8 cellular contexts compared by ENCODE assay signal in the genomic region with DNA sequence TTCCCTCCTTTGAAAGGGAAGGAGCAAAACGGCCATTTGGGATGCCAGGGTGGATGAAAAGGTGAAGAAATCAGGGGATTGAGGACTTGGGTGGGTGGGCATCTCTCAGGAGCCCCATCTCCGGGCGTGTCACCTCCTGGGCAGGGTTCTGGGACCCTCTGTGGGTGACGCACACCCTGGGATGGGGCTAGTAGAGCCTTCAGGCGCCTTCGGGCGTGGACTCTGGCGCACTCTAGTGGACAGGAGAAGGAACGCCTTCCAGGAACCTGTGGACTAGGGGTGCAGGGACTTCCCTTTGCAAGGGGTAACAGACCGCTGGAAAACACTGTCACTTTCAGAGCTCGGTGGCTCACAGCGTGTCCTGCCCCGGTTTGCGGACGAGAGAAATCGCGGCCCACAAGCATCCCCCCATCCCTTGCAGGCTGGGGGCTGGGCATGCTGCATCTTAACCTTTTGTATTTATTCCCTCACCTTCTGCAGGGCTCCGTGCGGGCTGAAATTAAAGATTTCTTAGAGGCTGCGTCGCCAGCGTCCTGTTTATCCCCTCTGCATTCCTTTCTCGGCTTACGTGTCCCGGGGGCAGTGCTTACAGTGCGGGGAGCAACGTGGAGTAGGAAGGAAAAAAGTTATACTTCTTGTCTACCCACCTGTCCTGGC. TPM values are rescaled to one million over a fixed set of nuclear protein-coding genes. Genes with fewer than 3 reads are reported as not detected.
A peak's percentile ranks its signal among the peaks of the same experiment; 100 is the strongest.
DNase-seq lines count a peak whose midpoint lies in the region; ATAC-seq and TF ChIP-seq lines count a peak whose summit lies in the region.

No MANE protein-coding gene starts in this region.

- no peak overlapping the region for H3K4me3 ChIP-seq in mesenchymal stem cell (ENCODE audit: insufficient read depth in 1 of 2, low read depth in 1 of 2, low read length in 2 of 2)

- WGBS in mesenchymal stem cell: 6% methylated on average over 26 of the region's 27 CpGs

- peak overlapping the region in 1 of 2 donors; percentile 51 for H3K4me3 Mint-ChIP-seq in CD14-positive monocyte
- H3K4me3 Mint-ChIP-seq in activated CD4-positive, alpha-beta memory T cell treated with anti-CD3 and anti-CD28 coated beads for 36 hours: no peak overlapping the region
- no peak overlapping the region for H3K4me3 Mint-ChIP-seq in stimulated activated effector memory CD8-positive, alpha-beta T cell treated with anti-CD3 and anti-CD28 coated beads, Interleukin-12 subunit alpha, Interleukin-12 subunit beta, amount 100 ng/mL, for 72 hours

- peak overlapping the region; percentile 42 for H4K8ac ChIP-seq in mesenchymal stem cell (ENCODE audit: low read length)

- ATAC-seq in HG03045 (IDR thresholded peaks at IDR 0.05; ENCODE audit: unreplicated experiment) (peak; percentile 52), GM19452 (IDR thresholded peaks at IDR 0.05; ENCODE audit: unreplicated experiment) (no peak)
- peak; percentile 83 for ATAC-seq in stimulated activated effector memory CD8-positive, alpha-beta T cell treated with anti-CD3 and anti-CD28 coated beads, Interleukin-12 subunit alpha, Interleukin-12 subunit beta, amount 100 ng/mL, for 72 hours

- H3K36me3 Mint-ChIP-seq in CD14-positive monocyte: peaks cover 32 to 58% of the 10 kb centered on the region in 2 donors
- H3K36me3 Mint-ChIP-seq in activated CD4-positive, alpha-beta memory T cell treated with anti-CD3 and anti-CD28 coated beads for 36 hours: peaks cover 45% of the 10 kb centered on the region
- peaks cover 7% of the 10 kb centered on the region for H3K36me3 Mint-ChIP-seq in stimulated activated effector memory CD8-positive, alpha-beta T cell treated with anti-CD3 and anti-CD28 coated beads, Interleukin-12 subunit alpha, Interleukin-12 subunit beta, amount 100 ng/mL, for 72 hours

- intact Hi-C loops in CD14-positive monocyte (cut with micrococcal nuclease): loop anchor here (2.0 to 5.0 kb wide), 2 partner anchors 17 to 36 kb away; no protein-coding TSS in a partner anchor
- intact Hi-C loops in activated CD4-positive, alpha-beta memory T cell treated with anti-CD3 and anti-CD28 coated beads for 36 hours (cut with micrococcal nuclease): loop anchor here (1.0 to 5.0 kb wide), 3 partner anchors 17 to 86 kb away; no protein-coding TSS in a partner anchor

- POLR2A ChIA-PET in activated CD4-positive, alpha-beta memory T cell treated with anti-CD3 and anti-CD28 coated beads for 36 hours (lab: Charles Lee): no interaction called here

- DNase-seq in CD14-positive monocyte (ENCODE audit: low spot score): peak; percentile 83
- peak; percentile 86 for DNase-seq in NCI-H69 (lab: John Stamatoyannopoulos, UW)
- peak; percentile 78 for DNase-seq in activated CD4-positive, alpha-beta memory T cell treated with anti-CD3 and anti-CD28 coated beads for 36 hours
- DNase-seq in effector CD8-positive, alpha-beta T cell (lab: John Stamatoyannopoulos, UW): peak; percentile 58
- DNase-seq in mesenchymal stem cell: peak; percentile 66
- DNase-seq in stimulated activated effector memory CD8-positive, alpha-beta T cell treated with anti-CD3 and anti-CD28 coated beads, Interleukin-12 subunit alpha, Interleukin-12 subunit beta, amount 100 ng/mL, for 72 hours (ENCODE audit: low spot score in 2 of 2): peak; percentile 55 to 84

- peaks cover 7 to 13% (median 10%) of the 10 kb centered on the region in 7 donors for H3K9me3 Mint-ChIP-seq in CD14-positive monocyte
- peaks cover 8% of the 10 kb centered on the region for H3K9me3 Mint-ChIP-seq in activated CD4-positive, alpha-beta memory T cell treated with anti-CD3 and anti-CD28 coated beads for 36 hours
- H3K9me3 Mint-ChIP-seq in stimulated activated effector memory CD8-positive, alpha-beta T cell treated with anti-CD3 and anti-CD28 coated beads, Interleukin-12 subunit alpha, Interleukin-12 subunit beta, amount 100 ng/mL, for 72 hours: peaks cover 2% of the 10 kb centered on the region

- H2BK5ac ChIP-seq in mesenchymal stem cell (ENCODE audit: low read depth, low read length, poor library complexity, severe bottlenecking): no peak overlapping the region

- H2AK5ac ChIP-seq in mesenchymal stem cell (ENCODE audit: low read length, severe bottlenecking): no peak overlapping the region

- H3K9me3 ChIP-seq in mesenchymal stem cell (ENCODE audit: control insufficient read depth, low read length): no peaks in the 10 kb centered on the region

- H2BK120ac ChIP-seq in mesenchymal stem cell (ENCODE audit: low read depth, low read length): no peak overlapping the region

- H3K18ac ChIP-seq in mesenchymal stem cell (ENCODE audit: low read depth in 1 of 2, low read length in 2 of 2): no peak overlapping the region

- H2AFZ ChIP-seq in mesenchymal stem cell (ENCODE audit: low read depth, low read length): peak overlapping the region; percentile 18

- H3K14ac ChIP-seq in mesenchymal stem cell (ENCODE audit: low read length in 2 of 2): no peak overlapping the region

- H3K23ac ChIP-seq in mesenchymal stem cell (ENCODE audit: low read length in 2 of 2): no peak overlapping the region

- H3K4me1 ChIP-seq in mesenchymal stem cell (ENCODE audit: control insufficient read depth, insufficient read depth, low read depth, low read length): peaks cover 4% of the 10 kb centered on the region

- no peaks in the 10 kb centered on the region for H3K36me3 ChIP-seq in mesenchymal stem cell (ENCODE audit: control insufficient read depth in 1 of 2, insufficient read depth in 2 of 2, low read depth in 1 of 2, low read length in 2 of 2)

- H3K4me1 Mint-ChIP-seq in CD14-positive monocyte: peaks cover 53% of the 10 kb centered on the region
- peaks cover 20% of the 10 kb centered on the region for H3K4me1 Mint-ChIP-seq in activated CD4-positive, alpha-beta memory T cell treated with anti-CD3 and anti-CD28 coated beads for 36 hours (ENCODE audit: low read depth)
- H3K4me1 Mint-ChIP-seq in stimulated activated effector memory CD8-positive, alpha-beta T cell treated with anti-CD3 and anti-CD28 coated beads, Interleukin-12 subunit alpha, Interleukin-12 subunit beta, amount 100 ng/mL, for 72 hours: peaks cover 36% of the 10 kb centered on the region

- no peaks in the 10 kb centered on the region for H3K79me1 ChIP-seq in mesenchymal stem cell (replicated peaks; ENCODE audit: low read length, poor library complexity, severe bottlenecking)

- H2BK12ac ChIP-seq in mesenchymal stem cell (ENCODE audit: low read length in 2 of 2): no peak overlapping the region

- H3K27me3 Mint-ChIP-seq in CD14-positive monocyte (ENCODE audit: low read depth in 3 of 3): peaks cover 0 to 2% (median 2%) of the 10 kb centered on the region in 3 donors
- no peaks in the 10 kb centered on the region for H3K27me3 Mint-ChIP-seq in activated CD4-positive, alpha-beta memory T cell treated with anti-CD3 and anti-CD28 coated beads for 36 hours

- H3K27ac Mint-ChIP-seq in CD14-positive monocyte: peak overlapping the region; percentile 66 to 99 (median 88)
- peak overlapping the region; percentile 20 for H3K27ac Mint-ChIP-seq in activated CD4-positive, alpha-beta memory T cell treated with anti-CD3 and anti-CD28 coated beads for 36 hours
- peak overlapping the region; percentile 81 for H3K27ac Mint-ChIP-seq in stimulated activated effector memory CD8-positive, alpha-beta T cell treated with anti-CD3 and anti-CD28 coated beads, Interleukin-12 subunit alpha, Interleukin-12 subunit beta, amount 100 ng/mL, for 72 hours

- H3K27me3 ChIP-seq in mesenchymal stem cell (ENCODE audit: control insufficient read depth in 1 of 2, insufficient read depth in 1 of 2, low read length in 2 of 2): no peaks in the 10 kb centered on the region

- H2BK15ac ChIP-seq in mesenchymal stem cell (ENCODE audit: low read depth, poor library complexity, severe bottlenecking): no peak overlapping the region

- no peak overlapping the region for H3K9ac ChIP-seq in mesenchymal stem cell (ENCODE audit: low read length)

- no peak overlapping the region for H3K27ac ChIP-seq in mesenchymal stem cell (ENCODE audit: low read length, poor library complexity, severe bottlenecking)

- no peak overlapping the region for H3K4ac ChIP-seq in mesenchymal stem cell (ENCODE audit: low read depth in 1 of 2, low read length in 2 of 2)

- CTCF ChIA-PET in activated CD4-positive, alpha-beta memory T cell treated with anti-CD3 and anti-CD28 coated beads for 36 hours (lab: Charles Lee): interaction anchor here (0.6 to 2.5 kb wide), 13 partner anchors 13 to 213 kb away, joined by 3 to 27 read pairs (median 4); partner anchors contain the start of gene GNA15

- no peak overlapping the region for H4K91ac ChIP-seq in mesenchymal stem cell (ENCODE audit: low read length)

- TF ChIP-seq CTCF in CD14-positive monocyte (IDR thresholded peaks at IDR 0.05): peak; percentile 98

- no peak overlapping the region for H3K4me2 ChIP-seq in mesenchymal stem cell (ENCODE audit: low read length, poor library complexity, severe bottlenecking)

RNA-seq across cellular contexts. Expression of gene S1PR4, which starts 15.2 kb away (rescaled TPM):
- 100 to 1,000 TPM; 105 to 131 TPM for polyA plus RNA-seq in CD14-positive monocyte
- total RNA-seq in activated CD4-positive, alpha-beta memory T cell treated with anti-CD3 and anti-CD28 coated beads for 36 hours: 10 to 100 TPM; 32.7 to 34.0 TPM
- polyA plus RNA-seq in mesenchymal stem cell (2013, experiment 1 of 2): not detected
- not detected for polyA plus RNA-seq in mesenchymal stem cell (2013, experiment 2 of 2)

RNA-seq across cellular contexts. Expression of gene NCLN, which starts 22.4 kb away (rescaled TPM):
- 10 to 100 TPM; 28.6 to 34.5 TPM for polyA plus RNA-seq in CD14-positive monocyte
- 10 to 100 TPM; 47.0 to 50.9 TPM for total RNA-seq in activated CD4-positive, alpha-beta memory T cell treated with anti-CD3 and anti-CD28 coated beads for 36 hours
- 45.9 TPM for polyA plus RNA-seq in mesenchymal stem cell (2013, experiment 1 of 2)
- polyA plus RNA-seq in mesenchymal stem cell (2013, experiment 2 of 2): 47.0 TPM

RNA-seq across cellular contexts. Expression of gene GNA15, which starts 27.5 kb away (rescaled TPM):
- polyA plus RNA-seq in CD14-positive monocyte: 10 to 100 TPM; 38.7 to 41.3 TPM
- total RNA-seq in activated CD4-positive, alpha-beta memory T cell treated with anti-CD3 and anti-CD28 coated beads for 36 hours: 10 to 100 TPM; 78.4 to 79.5 TPM
- 0.03 TPM for polyA plus RNA-seq in mesenchymal stem cell (2013, experiment 1 of 2)
- polyA plus RNA-seq in mesenchymal stem cell (2013, experiment 2 of 2): 0.03 TPM

Comparison
In these comparisons a context has a peak if more than half of its experiments do, and no peak if none do; other contexts are left out.
1. H3K27ac Mint-ChIP-seq: peak in every context shown above with its lines; median percentile 88 in CD14-positive monocyte; 81 in stimulated activated effector memory CD8-positive, alpha-beta T cell treated with anti-CD3 and anti-CD28 coated beads, Interleukin-12 subunit alpha, Interleukin-12 subunit beta, amount 100 ng/mL, for 72 hours; 20 in activated CD4-positive, alpha-beta memory T cell treated with anti-CD3 and anti-CD28 coated beads for 36 hours.